In the genomic region with DNA sequence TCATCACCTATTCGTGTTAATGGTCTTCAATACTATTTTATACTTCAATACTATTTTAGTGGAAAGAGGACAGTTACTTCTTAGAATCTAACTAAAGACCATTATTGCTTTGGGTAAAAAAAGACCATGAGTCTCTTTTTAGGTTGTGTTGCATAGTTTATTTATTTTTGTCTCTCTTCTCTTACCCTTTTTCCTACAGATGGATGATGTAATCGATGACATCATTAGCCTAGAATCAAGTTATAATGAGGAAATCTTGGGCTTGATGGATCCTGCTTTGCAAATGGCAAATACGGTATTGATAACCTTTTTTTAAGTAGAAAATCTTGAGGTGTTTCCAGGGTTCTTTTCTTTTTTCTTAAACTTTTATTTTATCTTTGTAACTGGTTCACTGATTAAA, we compare ENCODE assay signal across 17 cellular contexts. TPM values are rescaled to one million over a fixed set of nuclear protein-coding genes. Genes with fewer than 3 reads are reported as not detected.
DNase-seq lines count a peak whose midpoint lies in the region; ATAC-seq and TF ChIP-seq lines count a peak whose summit lies in the region.
"Had no signal": no experiment of that assay in that cellular context is flagged by ENCODE, and none has a peak within 500 bp of the region (broad histone marks: within the 10 kb centered on the region; RNA-seq: fewer than 3 reads in every experiment).

No MANE protein-coding gene starts in this region.

- H3K18ac ChIP-seq in IMR-90 (ENCODE audit: low read depth, low read length) = peak overlapping the region; percentile 95

- peak overlapping the region; percentile 90 for H2BK120ac ChIP-seq in IMR-90 (ENCODE audit: low read depth, low read length)

- H3K4me2 ChIP-seq in GM23248 (ENCODE audit: unreplicated experiment) = no peak overlapping the region
- H3K4me2 ChIP-seq in IMR-90 (ENCODE audit: low read depth, low read length) = no peak overlapping the region

- H2AK5ac ChIP-seq in IMR-90 (ENCODE audit: low read depth, low read length) = peak overlapping the region; percentile 86; the same call in 1 of the 2 replicates

- DNase-seq in GM23248 = peak; percentile 8
- DNase-seq in IMR-90 = peak; percentile 59
- peak; percentile 10 for DNase-seq in amniotic epithelial cell (ENCODE audit: low read depth)
- DNase-seq in iris pigment epithelial cell (ENCODE audit: low read depth) = peak; percentile 23
- no peak for DNase-seq in H4 (ENCODE audit: low spot score)
- no peak for DNase-seq in RWPE1 (ENCODE audit: low spot score)
- DNase-seq in hepatic stellate cell (ENCODE audit: low spot score) = no peak
- DNase-seq: AML-193; Caco-2; CD4-positive, alpha-beta T cell; KBM-7 had no signal

- H3K36me3 ChIP-seq in GM23248 (ENCODE audit: low read depth) = no peaks in the 10 kb centered on the region
- H3K36me3 ChIP-seq in IMR-90 (ENCODE audit: control insufficient read depth, insufficient read depth, low read length) = peaks cover 11% of the 10 kb centered on the region
- H3K36me3 ChIP-seq: HAP-1 had no signal

- ATAC-seq in IMR-90 (ENCODE audit: low read depth) (no peak), GM19467 (IDR thresholded peaks at IDR 0.05; ENCODE audit: unreplicated experiment) (no peak)

- 96 to 97% methylated on average over 3 of the region's 3 CpGs for WGBS in GM23248 (ENCODE audit: low coverage in 1 of 2, low lambda C conversion rate in 2 of 2, missing lambda C conversion rate in 2 of 2), 2 experiments
- WGBS in IMR-90 (ENCODE audit: extremely low coverage in 2 of 2, insufficient read length in 1 of 2), 2 experiments = no CpG with 5 or more reads among the region's 3 CpGs

- dilution Hi-C loops in IMR-90 (cut with HindIII; ENCODE audit: low sequenced_read_pairs, unreplicated experiment) = loop anchor here (25.0 kb wide), 1 partner anchor 254 kb away; no protein-coding TSS in a partner anchor

- H3K9me1 ChIP-seq in IMR-90 (ENCODE audit: insufficient read depth, low read length) = peaks cover 7% of the 10 kb centered on the region

- in situ Hi-C loops in GM23248 (cut with MboI) = loop anchor here (25.0 kb wide), 1 partner anchor 254 kb away; no protein-coding TSS in a partner anchor
- in situ Hi-C loops in IMR-90 (cut with MboI; ENCODE audit: low sequenced_read_pairs) = loop anchor here (10.0 kb wide), 1 partner anchor 136 kb away; no protein-coding TSS in a partner anchor

- peak overlapping the region; percentile 56 to 68; a peak in 2 of 4 replicates for H4K8ac ChIP-seq in IMR-90 (ENCODE audit: low read depth in 2 of 2, low read length in 2 of 2)

- H3K4me3 ChIP-seq in GM23248 (no peak overlapping the region), IMR-90 (ENCODE audit: insufficient read depth, low read depth, low read length) (no peak overlapping the region)
- H3K4me3 ChIP-seq: HAP-1 had no signal

- H2BK5ac ChIP-seq in IMR-90 (ENCODE audit: low read depth, low read length, poor library complexity, severe bottlenecking) = peak overlapping the region; percentile 99

- POLR2A ChIA-PET in IMR-90 (lab: Charles Lee; ENCODE audit: unreplicated experiment) (no interaction called here), RWPE1 (lab: Yijun Ruan, JAX; ENCODE audit: low non-redundant PET) (no interaction called here)

- H3K9me2 ChIP-seq in GM23248 (ENCODE audit: insufficient read depth) = no peaks in the 10 kb centered on the region

- H2BK15ac ChIP-seq in IMR-90 (ENCODE audit: low read depth, low read length) = peak overlapping the region; percentile 80; the same call in 1 of the 3 replicates

- no peak for TF ChIP-seq POLR2A in IMR-90 (IDR thresholded peaks at IDR 0.05; ENCODE audit: low read depth, low read length)

- H3K79me1 ChIP-seq in IMR-90 (ENCODE audit: low read depth in 1 of 2, low read length in 2 of 2) = peaks cover 3 to 13% of the 10 kb centered on the region in 2 experiments; a peak in 2 of 4 replicates

- no peaks in the 10 kb centered on the region for H3K79me2 ChIP-seq in GM23248 (ENCODE audit: insufficient read depth)

- no peaks in the 10 kb centered on the region for H3F3A ChIP-seq in GM23248 (ENCODE audit: insufficient read depth)

- TF ChIP-seq CTCF in IMR-90 (conservative IDR thresholded peaks at IDR 0.05; ENCODE audit: low read depth, low read length) (no peak), RWPE1 (conservative IDR thresholded peaks at IDR 0.05; ENCODE audit: low read depth) (no peak)

- H3K4me1 ChIP-seq in GM23248 (ENCODE audit: insufficient read depth) = no peaks in the 10 kb centered on the region
- H3K4me1 ChIP-seq in IMR-90 (ENCODE audit: control insufficient read depth, insufficient read depth, low read length) = peaks cover 7% of the 10 kb centered on the region
- H3K4me1 ChIP-seq: Caco-2 had no signal

- no peak overlapping the region for H3K9ac ChIP-seq in GM23248
- H3K9ac ChIP-seq in IMR-90 (ENCODE audit: low read depth, low read length) = no peak overlapping the region

- BruUV-seq in IMR-90 (replicated peaks; lab: Mats Ljungman, UMichigan) = no TSS peak

- H3K56ac ChIP-seq in IMR-90 (ENCODE audit: extremely low read depth, insufficient read depth, low read length) = no peak overlapping the region; the same call in 1 of the 2 replicates

- H3K27ac ChIP-seq in GM23248 = no peak overlapping the region
- peak overlapping the region; percentile 27; the same call in 1 of the 2 replicates for H3K27ac ChIP-seq in IMR-90 (ENCODE audit: insufficient read depth, low read length)
- no peak overlapping the region for H3K27ac ChIP-seq in RWPE1
- H3K27ac ChIP-seq: C4-2B had no signal

- H3K27me3 ChIP-seq in GM23248 (replicated peaks; ENCODE audit: insufficient read depth) (no peaks in the 10 kb centered on the region), IMR-90 (ENCODE audit: control insufficient read depth, insufficient read depth, low read length) (no peaks in the 10 kb centered on the region)

- peak overlapping the region; percentile 77; the same call in 1 of the 2 replicates for H3K4ac ChIP-seq in IMR-90 (ENCODE audit: low read depth, low read length)

- CTCF ChIA-PET in IMR-90 (lab: Yijun Ruan, JAX) (no interaction called here), RWPE1 (lab: Yijun Ruan, JAX) (no interaction called here)

- intact Hi-C loops in IMR-90 (cut with micrococcal nuclease) = loop anchor here (10.0 kb wide), 1 partner anchor 856 kb away; the partner anchor contains the start of genes ARL6IP5 and UBA3

- peak overlapping the region; percentile 90; the same call in 1 of the 2 replicates for H2BK20ac ChIP-seq in IMR-90 (ENCODE audit: low read depth, low read length)

- peak overlapping the region; percentile 70; the same call in 1 of the 2 replicates for H4K5ac ChIP-seq in IMR-90 (ENCODE audit: low read depth, low read length)

- no peak overlapping the region for H2AK9ac ChIP-seq in IMR-90 (replicated peaks; ENCODE audit: low read depth, low read length, poor library complexity)

- H4K20me1 ChIP-seq in GM23248 (ENCODE audit: insufficient read depth) (no peaks in the 10 kb centered on the region), IMR-90 (ENCODE audit: insufficient read depth, low read length) (no peaks in the 10 kb centered on the region)

- H2AFZ ChIP-seq in GM23248 (no peak overlapping the region), IMR-90 (replicated peaks; ENCODE audit: low read length, poor library complexity) (no peak overlapping the region)

- H3K14ac ChIP-seq in IMR-90 (replicated peaks; ENCODE audit: low read depth, low read length) = 0 out of 2 replicates have a peak overlapping the region, but pooled peaks have one; percentile 73

- H3K23ac ChIP-seq in IMR-90 (ENCODE audit: low read depth, low read length) = no peak overlapping the region

- no peak for TF ChIP-seq RAD21 in IMR-90 (IDR thresholded peaks at IDR 0.05; ENCODE audit: low read length)

- H3K9me3 ChIP-seq in GM23248 (ENCODE audit: low read depth) = no peaks in the 10 kb centered on the region
- H3K9me3 ChIP-seq in IMR-90 (ENCODE audit: control insufficient read depth, insufficient read depth, low read length) = no peaks in the 10 kb centered on the region
- H3K9me3 ChIP-seq: Caco-2, HAP-1 had no signal

- peak overlapping the region; percentile 93 for H4K91ac ChIP-seq in IMR-90 (ENCODE audit: insufficient read depth, low read depth, low read length)

TF ChIP-seq in IMR-90, 13 proteins besides CTCF, POLR2A, EP300 and RAD21:
- TF ChIP-seq CEBPB (IDR thresholded peaks at IDR 0.05; ENCODE audit: low read depth, low read length) = peak; percentile 75
- TF ChIP-seq BHLHE40 (IDR thresholded peaks at IDR 0.05; ENCODE audit: low read depth, low read length) = no peak
- TF ChIP-seq NFE2L2 (IDR thresholded peaks at IDR 0.05; ENCODE audit: low read depth, low read length) = no peak

RNA-seq across cellular contexts. Expression of gene SAMMSON, which starts 58.5 kb away (rescaled TPM):
- total RNA-seq in GM23248 (2014; rRNA removed; shearing (Covaris generic)) = not detected in 2 replicates
- polyA plus RNA-seq in GM23248 (2016; fragmentation: Nextera tagmentation; extraction: Ambion mirVana) (not detected in 2 replicates), IMR-90 (2012; rRNA removed) (not detected in 2 replicates)
- not detected in 2 replicates for total RNA-seq in IMR-90 (2012; rRNA removed)
- not detected in 2 replicates for polyA plus RNA-seq in IMR-90 (2012; cell fraction: cytosol; rRNA removed)
- not detected in 2 replicates for polyA plus RNA-seq in IMR-90 (2012; cell fraction: nucleus; rRNA removed; ENCODE audit: low replicate concordance)
- total RNA-seq in H4 (2014; rRNA removed; shearing (Covaris generic)) = not detected in 2 replicates
- total RNA-seq: Caco-2; CD4-positive, alpha-beta T cell; H1; HT-29 had no signal
- polyA plus RNA-seq: BJ, H1 had no signal

Comparison
In these comparisons a context has a peak if more than half of its experiments do, and no peak if none do; other contexts are left out.
1. DNase-seq: peak in GM23248 (single experiment), IMR-90 (single experiment), amniotic epithelial cell (single experiment) and iris pigment epithelial cell (single experiment); none in H4 (single experiment), RWPE1 (single experiment) and hepatic stellate cell (single experiment).